9 cellular contexts compared by ENCODE assay signal in the genomic region with DNA sequence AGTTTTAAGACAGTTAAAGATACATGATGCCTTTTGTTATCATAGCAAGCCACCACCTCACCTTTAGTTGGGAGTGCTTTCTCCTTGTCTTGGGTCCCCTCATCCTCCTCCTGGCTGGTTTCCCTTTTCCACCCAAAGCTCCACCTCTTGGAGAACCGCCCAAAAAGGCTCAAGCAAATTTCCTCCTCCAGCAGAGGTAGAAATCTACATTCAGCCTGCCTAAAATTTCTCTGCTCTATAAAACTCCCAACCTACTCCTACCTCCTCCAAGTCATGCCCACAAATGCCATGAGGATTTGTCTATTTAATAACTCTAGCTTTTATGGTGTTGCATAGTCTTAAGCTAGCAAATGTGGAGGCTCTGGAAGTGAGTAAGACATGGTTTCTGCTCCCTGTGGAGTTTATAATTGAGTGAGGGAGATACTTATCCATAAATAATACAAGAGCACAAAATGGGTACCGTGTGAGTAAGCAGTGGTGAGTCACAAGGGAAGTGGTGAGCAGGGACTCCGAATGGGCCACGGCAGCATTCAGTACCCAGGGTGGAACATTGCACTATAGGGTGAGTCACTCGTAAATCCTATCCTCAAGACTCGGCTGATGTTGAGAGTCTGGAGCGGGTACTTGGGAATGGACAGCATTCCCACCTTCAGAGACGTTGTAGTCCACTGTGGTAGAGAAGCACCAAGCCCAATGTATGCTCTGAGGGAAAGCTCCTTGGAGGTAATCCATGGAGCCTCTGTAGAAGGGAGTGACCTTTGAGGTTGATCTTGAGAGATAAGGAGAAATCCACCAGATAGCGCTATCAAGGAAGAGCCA.
DNase-seq lines count a peak whose midpoint lies in the region; ATAC-seq and TF ChIP-seq lines count a peak whose summit lies in the region.
"Had no signal": no experiment of that assay in that cellular context is flagged by ENCODE, and none has a peak within 500 bp of the region (broad histone marks: within the 10 kb centered on the region; RNA-seq: fewer than 3 reads in every experiment).

No MANE protein-coding gene starts in this region.

- peaks cover 12% of the 10 kb centered on the region for H3K4me1 ChIP-seq in mesodermal cell (ENCODE audit: control insufficient read depth, insufficient read depth, low read length, poor library complexity, severe bottlenecking)

- peak overlapping the region; percentile 13 for H3K27ac ChIP-seq in mesodermal cell (ENCODE audit: low read depth, low read length, severe bottlenecking)

- DNase-seq in HFF-Myc (ENCODE audit: extremely low read depth, low read depth) = peak; percentile 98
- peak; percentile 4 for DNase-seq in T follicular helper cell (ENCODE audit: low read depth)
- DNase-seq in amniotic epithelial cell (ENCODE audit: low read depth) = peak; percentile 98
- no peak for DNase-seq in stimulated activated naive B cell treated with anti-CD40 and anti-IgM and Interleukin-4, amounts not matched to agents 10 μg/mL and 1 μg/mL and 100 μg/mL, for 72 hours
- DNase-seq in NCI-H748 treated with DMSO at 0.1 percent for 48 hours (lab: John Stamatoyannopoulos, UW) = no peak
- no peak for DNase-seq in NAMALWA (ENCODE audit: low spot score)
- DNase-seq: activated B cell treated with CpG ODN at 0.5 μM for 24 hours had no signal

- H3K4me3 ChIP-seq in HFF-Myc (replicated peaks; ENCODE audit: low read depth, low read length) (no peak overlapping the region), mesodermal cell (ENCODE audit: extremely low read depth, insufficient read depth, low read length, poor library complexity, severe bottlenecking) (no peak overlapping the region)

- H3K4me3 Mint-ChIP-seq in stimulated activated naive B cell treated with anti-CD40 and anti-IgM and Interleukin-4, amounts not matched to agents 10 μg/mL and 1 μg/mL and 100 μg/mL, for 72 hours = no peak overlapping the region
- H3K4me3 Mint-ChIP-seq: activated B cell treated with CpG ODN at 0.5 μM for 24 hours had no signal

- H3K36me3 ChIP-seq in mesodermal cell (ENCODE audit: control insufficient read depth, insufficient read depth, low read length) = no peaks in the 10 kb centered on the region

- no peaks in the 10 kb centered on the region for H3K9me3 ChIP-seq in mesodermal cell (ENCODE audit: control insufficient read depth, low read length)

- no peak for TF ChIP-seq CTCF in HFF-Myc (IDR thresholded peaks at IDR 0.05; ENCODE audit: low read depth, low read length, missing control alignments)

- no peaks in the 10 kb centered on the region for H3K36me3 Mint-ChIP-seq in stimulated activated naive B cell treated with anti-CD40 and anti-IgM and Interleukin-4, amounts not matched to agents 10 μg/mL and 1 μg/mL and 100 μg/mL, for 72 hours

- no peaks in the 10 kb centered on the region for H3K9me3 Mint-ChIP-seq in stimulated activated naive B cell treated with anti-CD40 and anti-IgM and Interleukin-4, amounts not matched to agents 10 μg/mL and 1 μg/mL and 100 μg/mL, for 72 hours
- H3K9me3 Mint-ChIP-seq: activated B cell treated with CpG ODN at 0.5 μM for 24 hours had no signal

- H3K27me3 Mint-ChIP-seq in stimulated activated naive B cell treated with anti-CD40 and anti-IgM and Interleukin-4, amounts not matched to agents 10 μg/mL and 1 μg/mL and 100 μg/mL, for 72 hours = peaks cover 0 to 5% of the 10 kb centered on the region in 2 donors
- H3K27me3 Mint-ChIP-seq: activated B cell treated with CpG ODN at 0.5 μM for 24 hours had no signal

- WGBS in mesodermal cell (ENCODE audit: insufficient coverage in 2 of 2), 2 experiments = 84 to 90% methylated on average over 8 to 9 of the region's 9 CpGs

- ATAC-seq in stimulated activated naive B cell treated with anti-CD40 and anti-IgM and Interleukin-4, amounts not matched to agents 10 μg/mL and 1 μg/mL and 100 μg/mL, for 72 hours (replicated peaks) = peak; percentile 54 to 77
- ATAC-seq in HG02852 (IDR thresholded peaks at IDR 0.05; ENCODE audit: unreplicated experiment) = no peak

- no peak overlapping the region for H3K27ac Mint-ChIP-seq in stimulated activated naive B cell treated with anti-CD40 and anti-IgM and Interleukin-4, amounts not matched to agents 10 μg/mL and 1 μg/mL and 100 μg/mL, for 72 hours
- H3K27ac Mint-ChIP-seq: activated B cell treated with CpG ODN at 0.5 μM for 24 hours had no signal

- no peaks in the 10 kb centered on the region for H3K4me1 Mint-ChIP-seq in stimulated activated naive B cell treated with anti-CD40 and anti-IgM and Interleukin-4, amounts not matched to agents 10 μg/mL and 1 μg/mL and 100 μg/mL, for 72 hours
- H3K4me1 Mint-ChIP-seq: activated B cell treated with CpG ODN at 0.5 μM for 24 hours had no signal

Comparison
In these comparisons a context has a peak if more than half of its experiments do, and no peak if none do; other contexts are left out.
1. DNase-seq: peak in HFF-Myc (single experiment), T follicular helper cell (single experiment) and amniotic epithelial cell (single experiment); none in stimulated activated naive B cell treated with anti-CD40 and anti-IgM and Interleukin-4, amounts not matched to agents 10 μg/mL and 1 μg/mL and 100 μg/mL, for 72 hours (single experiment), NCI-H748 treated with DMSO at 0.1 percent for 48 hours (single experiment) and NAMALWA (single experiment).